Comparison of ENCODE assay signal across 9 cellular contexts in the genomic region with DNA sequence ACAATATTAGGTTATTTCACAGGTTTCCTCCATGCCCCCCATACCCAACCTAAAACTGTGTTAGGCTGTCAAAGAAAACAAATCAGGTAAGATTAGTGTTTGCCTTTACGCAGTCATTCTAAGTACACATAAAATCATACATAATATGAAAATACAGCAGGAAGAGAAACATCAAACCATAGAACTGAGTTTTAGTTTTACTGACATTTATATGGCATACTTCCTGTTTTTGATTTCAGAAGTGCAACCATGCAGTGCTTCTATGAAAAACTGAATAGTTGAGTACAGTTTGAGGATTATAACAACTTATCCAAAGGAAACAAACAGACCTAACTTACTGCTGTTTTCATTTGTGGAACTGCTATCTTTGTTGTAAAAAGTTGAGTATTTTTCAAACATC.
DNase-seq lines count a peak whose midpoint lies in the region; ATAC-seq and TF ChIP-seq lines count a peak whose summit lies in the region.
"Had no signal": no experiment of that assay in that cellular context is flagged by ENCODE, and none has a peak within 500 bp of the region (broad histone marks: within the 10 kb centered on the region; RNA-seq: fewer than 3 reads in every experiment).

No MANE protein-coding gene starts in this region.

- no peak overlapping the region for H3K4me3 ChIP-seq in H7 (ENCODE audit: insufficient read depth, low read depth, low read length)

- H3K27ac Mint-ChIP-seq in central memory CD8-positive, alpha-beta T cell (ENCODE audit: low read depth) = peak overlapping the region; percentile 84

- H3K4me1 Mint-ChIP-seq in central memory CD8-positive, alpha-beta T cell = peaks cover 46% of the 10 kb centered on the region

- H3K4me3 Mint-ChIP-seq in central memory CD8-positive, alpha-beta T cell = peak overlapping the region; percentile 51

- H3K27me3 ChIP-seq in H7 (ENCODE audit: control insufficient read depth, insufficient read depth, low read length) = no peaks in the 10 kb centered on the region

- TF ChIP-seq CTCF in GM10266 (IDR thresholded peaks at IDR 0.05; ENCODE audit: control insufficient read depth, insufficient read depth, low read depth, missing control alignments) = no peak

- ATAC-seq in GM19463 (IDR thresholded peaks at IDR 0.05; ENCODE audit: unreplicated experiment) (peak; percentile 80), HG03457 (IDR thresholded peaks at IDR 0.05; ENCODE audit: unreplicated experiment) (peak; percentile 51)
- ATAC-seq in central memory CD8-positive, alpha-beta T cell (replicated peaks; ENCODE audit: extremely low read depth, poor library complexity, severe bottlenecking) = no peak
- ATAC-seq: left lobe of liver had no signal

- peaks cover 7% of the 10 kb centered on the region for H3K36me3 Mint-ChIP-seq in central memory CD8-positive, alpha-beta T cell (ENCODE audit: insufficient read depth)

- no peaks in the 10 kb centered on the region for H3K27me3 Mint-ChIP-seq in central memory CD8-positive, alpha-beta T cell

- H3K36me3 ChIP-seq in H7 (replicated peaks; ENCODE audit: control insufficient read depth, insufficient read depth, low read length) = no peaks in the 10 kb centered on the region

- DNase-seq in GM10266 (ENCODE audit: extremely low spot score) = peak; percentile 51
- DNase-seq in central memory CD8-positive, alpha-beta T cell (ENCODE audit: low spot score in 2 of 2) = no peak
- no peak for DNase-seq in head of caudate nucleus
- no peak for DNase-seq in globus pallidus (ENCODE audit: low spot score)
- DNase-seq in H7 = no peak
- no peak for DNase-seq in T-helper 9 cell

- intact Hi-C loops in head of caudate nucleus (cut with DNase I) = no loop called here

- H3K9me3 Mint-ChIP-seq in central memory CD8-positive, alpha-beta T cell = no peaks in the 10 kb centered on the region
